8 cellular contexts compared by ENCODE assay signal in genomic region chr11:110428956-110429613, GRCh38. TPM values are rescaled to one million over a fixed set of nuclear protein-coding genes. Genes with fewer than 3 reads are reported as not detected.
DNase-seq lines count a peak whose midpoint lies in the region; TF ChIP-seq lines count a peak whose summit lies in the region.

No MANE protein-coding gene starts in this region.

- no peak for TF ChIP-seq EP300 in ovary (IDR thresholded peaks at IDR 0.05)

- H3K27ac Mint-ChIP-seq in Calu3 (ENCODE audit: unreplicated experiment): no peak overlapping the region

- TF ChIP-seq CTCF in Calu3 (IDR thresholded peaks at IDR 0.05; ENCODE audit: unreplicated experiment): no peak
- TF ChIP-seq CTCF in ovary (IDR thresholded peaks at IDR 0.05): no peak

- H3K9me3 Mint-ChIP-seq in Calu3 (ENCODE audit: low read depth, unreplicated experiment): no peaks in the 10 kb centered on the region

- DNase-seq in Calu3 (no peak), NT2/D1 (ENCODE audit: low read depth, low spot score) (no peak), ovary (no peak), SKM-1 treated with dmso at 0.1 percent for 144 hours (lab: John Stamatoyannopoulos, UW; ENCODE audit: unreplicated experiment) (no peak), NCI-H510A (lab: John Stamatoyannopoulos, UW) (no peak), AG20443 (ENCODE audit: low spot score) (no peak)
- no peak for DNase-seq in effector memory CD4-positive, alpha-beta T cell
- DNase-seq in activated CD4-positive, CD25-positive, alpha-beta regulatory T cell (lab: John Stamatoyannopoulos, UW): no peak

- H3K36me3 ChIP-seq in NT2/D1 (ENCODE audit: insufficient read depth, insufficient read length, low read length) (no peaks in the 10 kb centered on the region), ovary (no peaks in the 10 kb centered on the region)
- H3K36me3 ChIP-seq in effector memory CD4-positive, alpha-beta T cell (ENCODE audit: control insufficient read depth, insufficient read depth, low read length): no peaks in the 10 kb centered on the region

- intact Hi-C loops in Calu3 (cut with micrococcal nuclease; ENCODE audit: unreplicated experiment) (no loop called here), ovary (cut with DNase I) (loop anchor here in 1 of 4 donors (10.0 kb wide), 1 partner anchor 334 kb away; the partner anchor contains the start of gene ZC3H12C)

- no peaks in the 10 kb centered on the region for H3K27me3 Mint-ChIP-seq in Calu3 (ENCODE audit: unreplicated experiment)

- H3K9me3 ChIP-seq in NT2/D1 (ENCODE audit: insufficient read depth, low read length) (no peaks in the 10 kb centered on the region), ovary (no peaks in the 10 kb centered on the region)
- no peaks in the 10 kb centered on the region for H3K9me3 ChIP-seq in effector memory CD4-positive, alpha-beta T cell (ENCODE audit: control insufficient read depth, low read length)

- H3K36me3 Mint-ChIP-seq in Calu3 (ENCODE audit: insufficient read depth, unreplicated experiment): peaks cover 22% of the 10 kb centered on the region

- TF ChIP-seq POLR2A in ovary (IDR thresholded peaks at IDR 0.05): no peak

- H3K27ac ChIP-seq in effector memory CD4-positive, alpha-beta T cell (ENCODE audit: insufficient read depth, low read length, poor library complexity, severe bottlenecking): peak overlapping the region; percentile 82
- peak overlapping the region; percentile 91 to 95 for H3K27ac ChIP-seq in ovary

- H3K4me1 Mint-ChIP-seq in Calu3 (ENCODE audit: low read depth, unreplicated experiment): peaks cover 19% of the 10 kb centered on the region

- H3K4me3 ChIP-seq in NT2/D1 (ENCODE audit: insufficient read length, low read depth): peak overlapping the region; percentile 31
- peak overlapping the region; percentile 97 for H3K4me3 ChIP-seq in effector memory CD4-positive, alpha-beta T cell (ENCODE audit: insufficient read depth, low read depth, low read length, poor library complexity, severe bottlenecking)
- peak overlapping the region; percentile 79 for H3K4me3 ChIP-seq in ovary

- BruUV-seq in Calu3 (replicated peaks; lab: Mats Ljungman, UMichigan): no TSS peak

- peak overlapping the region; percentile 36 for H3K9ac ChIP-seq in NT2/D1 (ENCODE audit: insufficient read length, low read depth)

- H3K27me3 ChIP-seq in NT2/D1 (ENCODE audit: insufficient read depth, insufficient read length) (no peaks in the 10 kb centered on the region), ovary (no peaks in the 10 kb centered on the region)
- no peaks in the 10 kb centered on the region for H3K27me3 ChIP-seq in effector memory CD4-positive, alpha-beta T cell (replicated peaks; ENCODE audit: control insufficient read depth, insufficient read depth, low read length, poor library complexity, severe bottlenecking)

- H3K4me1 ChIP-seq in NT2/D1 (ENCODE audit: insufficient read depth, insufficient read length) (no peaks in the 10 kb centered on the region), ovary (ENCODE audit: insufficient read depth) (peaks cover 2% of the 10 kb centered on the region)
- H3K4me1 ChIP-seq in effector memory CD4-positive, alpha-beta T cell (ENCODE audit: control insufficient read depth, insufficient read depth, low read length, poor library complexity, severe bottlenecking): peaks cover 13% of the 10 kb centered on the region

- CTCF ChIA-PET in Calu3 (lab: Charles Lee): no interaction called here

- WGBS in ovary, 3 donors: 68 to 74% (median 72%) methylated on average over 8 of the region's 8 CpGs

- peak overlapping the region; percentile 95 for H3K4me3 Mint-ChIP-seq in Calu3 (ENCODE audit: low read depth, unreplicated experiment)

RNA-seq across cellular contexts. Expression of gene FDX1, which starts 0.7 kb away (rescaled TPM):
- total RNA-seq in Calu3 (2022): 9.1 and 10.2 TPM in 2 replicates
- 10 to 100 TPM in 6 of 7 donors, 1 to 10 TPM in 1; 9.7 to 16.6 (median 13.1) TPM for total RNA-seq in ovary
- 100 to 1,000 TPM in 1 of 2 donors, 1 to 10 TPM in 1; 8.3 to 184 TPM for polyA plus RNA-seq in ovary

Comparison
In these comparisons a context has a peak if more than half of its experiments do, and no peak if none do; other contexts are left out.
1. H3K4me3 ChIP-seq: peak in every context shown above with its lines; median percentile 97 in effector memory CD4-positive, alpha-beta T cell; 79 in ovary; 31 in NT2/D1.